7 cellular contexts compared by ENCODE assay signal in genomic region chr1:92081031-92081430, GRCh38. TPM values are rescaled to one million over a fixed set of nuclear protein-coding genes. Genes with fewer than 3 reads are reported as not detected.
DNase-seq lines count a peak whose midpoint lies in the region; ATAC-seq and FAIRE-seq lines count a peak whose summit lies in the region.

No MANE protein-coding gene starts in this region.

- H3K9me3 Mint-ChIP-seq in activated T-helper 17 cell treated with anti-CD3 and anti-CD28 coated beads, Interleukin-2, amount 50 U/mL, for 72 hours, result no peaks in the 10 kb centered on the region
- peaks cover 10 to 12% of the 10 kb centered on the region in 2 donors for H3K9me3 Mint-ChIP-seq in stimulated activated naive B cell treated with anti-CD40 and anti-IgM and Interleukin-4, amounts not matched to agents 10 μg/mL and 1 μg/mL and 100 μg/mL, for 72 hours

- no peaks in the 10 kb centered on the region for H3K36me3 ChIP-seq in HUES48 (ENCODE audit: control insufficient read depth, insufficient read depth, low read length)

- peak overlapping the region; percentile 93 for H3K27ac ChIP-seq in HUES48 (ENCODE audit: low read depth, low read length)

- H3K4me3 ChIP-seq in HUES48 (ENCODE audit: low read depth, low read length), result peak overlapping the region; percentile 70
- peak overlapping the region; percentile 82 for H3K4me3 ChIP-seq in iPS-18c (ENCODE audit: insufficient read depth, low read depth, low read length)

- peaks cover 5% of the 10 kb centered on the region for H3K4me1 Mint-ChIP-seq in activated T-helper 17 cell treated with anti-CD3 and anti-CD28 coated beads, Interleukin-2, amount 50 U/mL, for 72 hours
- peaks cover 0 to 2% of the 10 kb centered on the region in 2 donors for H3K4me1 Mint-ChIP-seq in stimulated activated naive B cell treated with anti-CD40 and anti-IgM and Interleukin-4, amounts not matched to agents 10 μg/mL and 1 μg/mL and 100 μg/mL, for 72 hours

- no peaks in the 10 kb centered on the region for H3K4me1 ChIP-seq in HUES48 (ENCODE audit: control insufficient read depth, insufficient read depth, low read length)

- no peak for FAIRE-seq in frontal cortex (lab: Jason Lieb, UNC)

- H3K36me3 Mint-ChIP-seq in activated T-helper 17 cell treated with anti-CD3 and anti-CD28 coated beads, Interleukin-2, amount 50 U/mL, for 72 hours (ENCODE audit: low read depth), result no peaks in the 10 kb centered on the region
- H3K36me3 Mint-ChIP-seq in stimulated activated naive B cell treated with anti-CD40 and anti-IgM and Interleukin-4, amounts not matched to agents 10 μg/mL and 1 μg/mL and 100 μg/mL, for 72 hours, result peaks cover 2 to 11% of the 10 kb centered on the region in 2 donors

- H3K27me3 ChIP-seq in HUES48 (ENCODE audit: control insufficient read depth, insufficient read depth, low read length), result no peaks in the 10 kb centered on the region

- no peak for DNase-seq in stimulated activated naive B cell treated with anti-CD40 and anti-IgM and Interleukin-4, amounts not matched to agents 10 μg/mL and 1 μg/mL and 100 μg/mL, for 72 hours
- DNase-seq in NCI-H69 (lab: John Stamatoyannopoulos, UW), result no peak
- no peak for DNase-seq in frontal cortex (ENCODE audit: low spot score in 2 of 2)
- no peak for DNase-seq in NCI-H446 (lab: John Stamatoyannopoulos, UW)

- H3K9ac ChIP-seq in HUES48 (ENCODE audit: low read depth, low read length), result peak overlapping the region; percentile 72

- no peak for ATAC-seq in activated T-helper 17 cell treated with anti-CD3 and anti-CD28 coated beads, Interleukin-2, amount 50 U/mL, for 72 hours (replicated peaks)
- no peak for ATAC-seq in stimulated activated naive B cell treated with anti-CD40 and anti-IgM and Interleukin-4, amounts not matched to agents 10 μg/mL and 1 μg/mL and 100 μg/mL, for 72 hours (replicated peaks)

- peak overlapping the region; percentile 89 for H3K27ac Mint-ChIP-seq in activated T-helper 17 cell treated with anti-CD3 and anti-CD28 coated beads, Interleukin-2, amount 50 U/mL, for 72 hours
- H3K27ac Mint-ChIP-seq in stimulated activated naive B cell treated with anti-CD40 and anti-IgM and Interleukin-4, amounts not matched to agents 10 μg/mL and 1 μg/mL and 100 μg/mL, for 72 hours, result no peak overlapping the region

- H3K9me3 ChIP-seq in HUES48 (ENCODE audit: control insufficient read depth, insufficient read depth, low read length) (peaks cover 11% of the 10 kb centered on the region; the same call in 1 of the 2 replicates), iPS-18c (ENCODE audit: control insufficient read depth, insufficient read depth, low read length) (peaks cover under 1% of the 10 kb centered on the region)

- no peaks in the 10 kb centered on the region for H3K27me3 Mint-ChIP-seq in activated T-helper 17 cell treated with anti-CD3 and anti-CD28 coated beads, Interleukin-2, amount 50 U/mL, for 72 hours
- H3K27me3 Mint-ChIP-seq in stimulated activated naive B cell treated with anti-CD40 and anti-IgM and Interleukin-4, amounts not matched to agents 10 μg/mL and 1 μg/mL and 100 μg/mL, for 72 hours, result no peaks in the 10 kb centered on the region

- H3K4me3 Mint-ChIP-seq in activated T-helper 17 cell treated with anti-CD3 and anti-CD28 coated beads, Interleukin-2, amount 50 U/mL, for 72 hours, result peak overlapping the region; percentile 96
- H3K4me3 Mint-ChIP-seq in stimulated activated naive B cell treated with anti-CD40 and anti-IgM and Interleukin-4, amounts not matched to agents 10 μg/mL and 1 μg/mL and 100 μg/mL, for 72 hours, result peak overlapping the region; percentile 88 to 95

RNA-seq across cellular contexts. Expression of gene BTBD8, which starts 0.9 kb away (rescaled TPM):
- total RNA-seq in activated T-helper 17 cell treated with anti-CD3 and anti-CD28 coated beads, Interleukin-2, amount 50 U/mL, for 72 hours, result 1 to 10 TPM; 1.4 to 2.6 TPM
- total RNA-seq in frontal cortex, result 61.1 TPM

RNA-seq across cellular contexts. Expression of gene SETSIP, which starts 5.8 kb away (rescaled TPM):
- total RNA-seq in activated T-helper 17 cell treated with anti-CD3 and anti-CD28 coated beads, Interleukin-2, amount 50 U/mL, for 72 hours, result not detected
- total RNA-seq in frontal cortex, result not detected

RNA-seq across cellular contexts. Expression of gene EPHX4, which starts 51.2 kb away (rescaled TPM):
- total RNA-seq in activated T-helper 17 cell treated with anti-CD3 and anti-CD28 coated beads, Interleukin-2, amount 50 U/mL, for 72 hours, result not detected
- total RNA-seq in frontal cortex, result 4.1 TPM

Comparison
In these comparisons a context has a peak if more than half of its experiments do, and no peak if none do; other contexts are left out.
1. RNA of gene BTBD8, which starts 0.9 kb away (total RNA-seq): 61.1 TPM in frontal cortex (single experiment); 1.4 to 2.6 TPM in activated T-helper 17 cell treated with anti-CD3 and anti-CD28 coated beads, Interleukin-2, amount 50 U/mL, for 72 hours; every median in the first group is over 10 times any median in the second.